Comparison of ENCODE assay signal across 1 cellular context in genomic region chr6:30770164-30770563, GRCh38.
TF ChIP-seq lines count a peak whose summit lies in the region.

No MANE protein-coding gene starts in this region.

TF ChIP-seq in H1, 55 proteins besides CTCF, POLR2A, EP300 and RAD21:
- TF ChIP-seq CEBPB (IDR thresholded peaks at IDR 0.05; ENCODE audit: low read depth, low read length), result no peak
- no peak for TF ChIP-seq TBP (IDR thresholded peaks at IDR 0.05; ENCODE audit: low read depth, low read length)
- TF ChIP-seq SIX5 (IDR thresholded peaks at IDR 0.05; ENCODE audit: low read depth, low read length), result no peak
- TF ChIP-seq, protein P1, sequence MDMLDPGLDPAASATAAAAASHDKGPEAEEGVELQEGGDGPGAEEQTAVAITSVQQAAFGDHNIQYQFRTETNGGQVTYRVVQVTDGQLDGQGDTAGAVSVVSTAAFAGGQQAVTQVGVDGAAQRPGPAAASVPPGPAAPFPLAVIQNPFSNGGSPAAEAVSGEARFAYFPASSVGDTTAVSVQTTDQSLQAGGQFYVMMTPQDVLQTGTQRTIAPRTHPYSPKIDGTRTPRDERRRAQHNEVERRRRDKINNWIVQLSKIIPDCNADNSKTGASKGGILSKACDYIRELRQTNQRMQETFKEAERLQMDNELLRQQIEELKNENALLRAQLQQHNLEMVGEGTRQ (IDR thresholded peaks at IDR 0.05; ENCODE audit: low read length), result no peak
- TF ChIP-seq HDAC2 (IDR thresholded peaks at IDR 0.05; ENCODE audit: borderline replicate concordance in 1 of 2, low read depth in 2 of 2, low read length in 2 of 2), result no peak
- no peak for TF ChIP-seq BCL11A (IDR thresholded peaks at IDR 0.05; ENCODE audit: low read depth in 2 of 2, low read length in 2 of 2)
- TF ChIP-seq RFX5 (IDR thresholded peaks at IDR 0.05; ENCODE audit: borderline replicate concordance, low read depth, low read length), result no peak
- TF ChIP-seq ZNF274 (IDR thresholded peaks at IDR 0.05; ENCODE audit: borderline replicate concordance, extremely low read depth, low read length), result no peak
- TF ChIP-seq SP2 (IDR thresholded peaks at IDR 0.05; ENCODE audit: low read length), result no peak
- TF ChIP-seq, protein P2, sequence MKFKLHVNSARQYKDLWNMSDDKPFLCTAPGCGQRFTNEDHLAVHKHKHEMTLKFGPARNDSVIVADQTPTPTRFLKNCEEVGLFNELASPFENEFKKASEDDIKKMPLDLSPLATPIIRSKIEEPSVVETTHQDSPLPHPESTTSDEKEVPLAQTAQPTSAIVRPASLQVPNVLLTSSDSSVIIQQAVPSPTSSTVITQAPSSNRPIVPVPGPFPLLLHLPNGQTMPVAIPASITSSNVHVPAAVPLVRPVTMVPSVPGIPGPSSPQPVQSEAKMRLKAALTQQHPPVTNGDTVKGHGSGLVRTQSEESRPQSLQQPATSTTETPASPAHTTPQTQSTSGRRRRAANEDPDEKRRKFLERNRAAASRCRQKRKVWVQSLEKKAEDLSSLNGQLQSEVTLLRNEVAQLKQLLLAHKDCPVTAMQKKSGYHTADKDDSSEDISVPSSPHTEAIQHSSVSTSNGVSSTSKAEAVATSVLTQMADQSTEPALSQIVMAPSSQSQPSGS (IDR thresholded peaks at IDR 0.05; ENCODE audit: low read length), result no peak
- TF ChIP-seq CTBP2 (IDR thresholded peaks at IDR 0.05; ENCODE audit: borderline replicate concordance, insufficient read depth, insufficient read length, low read length), result no peak
- TF ChIP-seq TCF12 (IDR thresholded peaks at IDR 0.05; ENCODE audit: low read depth, low read length), result no peak
- TF ChIP-seq EZH2 (IDR thresholded peaks at IDR 0.05; ENCODE audit: low read depth, low read length, severe bottlenecking), result no peak
- no peak for TF ChIP-seq POLR2AphosphoS5 (IDR thresholded peaks at IDR 0.05; ENCODE audit: low read depth, low read length)
- no peak for TF ChIP-seq SRF (IDR thresholded peaks at IDR 0.05; ENCODE audit: low read depth, low read length)
- no peak for TF ChIP-seq KDM5A (IDR thresholded peaks at IDR 0.05; ENCODE audit: low read length)
- no peak for TF ChIP-seq CHD1 (IDR thresholded peaks at IDR 0.05; ENCODE audit: low read depth, low read length)
- no peak for TF ChIP-seq GTF2F1 (IDR thresholded peaks at IDR 0.05; ENCODE audit: borderline replicate concordance, low read depth, low read length)
- no peak for TF ChIP-seq JUN (IDR thresholded peaks at IDR 0.05; ENCODE audit: low read depth, low read length)
TF ChIP-seq in H1: peak in this region for 0.
